Comparison of ENCODE assay signal across 39 cellular contexts in the genomic region with DNA sequence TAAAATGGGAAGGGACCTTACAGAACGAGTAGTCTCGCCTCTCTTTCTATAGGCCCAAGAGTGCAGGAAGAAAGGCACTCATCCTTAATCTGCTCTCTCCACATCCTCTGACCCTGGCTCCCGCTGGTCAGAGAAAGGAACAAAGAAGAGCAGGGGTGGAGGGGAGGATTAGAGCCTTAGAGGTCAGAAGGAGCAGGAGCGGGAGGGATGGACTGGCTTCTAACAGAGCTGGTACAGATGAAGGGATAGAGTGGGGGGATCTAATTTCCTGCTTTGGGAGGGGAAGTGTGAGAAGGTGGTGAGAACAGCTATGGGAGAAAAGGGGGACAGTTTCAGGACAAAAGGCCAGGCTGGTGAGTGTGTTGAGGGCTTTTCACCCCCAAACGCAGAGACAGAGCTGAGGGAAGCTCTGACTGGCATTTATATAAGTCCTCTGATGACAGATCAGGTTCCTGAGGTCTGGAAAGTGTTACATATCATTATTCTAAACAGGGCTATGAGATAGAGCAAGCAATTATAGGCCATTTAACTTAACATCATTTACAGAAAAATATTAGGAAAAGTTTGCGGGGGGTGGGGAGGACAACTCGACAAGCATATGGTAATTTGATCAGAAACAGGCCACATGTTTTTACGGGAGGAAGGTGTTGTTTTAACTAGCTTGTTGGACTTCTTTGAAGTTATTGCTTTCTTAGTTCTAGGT.
A peak's percentile ranks its signal among the peaks of the same experiment; 100 is the strongest.
DNase-seq lines count a peak whose midpoint lies in the region; ATAC-seq, FAIRE-seq and TF ChIP-seq lines count a peak whose summit lies in the region.
"Had no signal": no experiment of that assay in that cellular context is flagged by ENCODE, and none has a peak within 500 bp of the region (broad histone marks: within the 10 kb centered on the region; RNA-seq: fewer than 3 reads in every experiment).

No MANE protein-coding gene starts in this region.

- H3K4me2 ChIP-seq in IMR-90 (ENCODE audit: low read depth, low read length) (no peak overlapping the region), H1 (ENCODE audit: insufficient read depth in 1 of 2, low read depth in 2 of 2, low read length in 2 of 2) (peak overlapping the region in 1 of 2 experiments; percentile 44; a peak in 3 of 4 replicates)
- H3K4me2 ChIP-seq: A549, KMS-11 had no signal

- H2AK9ac ChIP-seq in IMR-90 (replicated peaks; ENCODE audit: low read depth, low read length, poor library complexity): no peak overlapping the region

- TF ChIP-seq RAD21 in IMR-90 (IDR thresholded peaks at IDR 0.05; ENCODE audit: low read length) (no peak), H1 (IDR thresholded peaks at IDR 0.05 in 1 of 2, conservative IDR thresholded peaks at IDR 0.05 in 1 of 2; ENCODE audit: low read depth in 2 of 2, low read length in 2 of 2) (no peak)

- H4K5ac ChIP-seq in IMR-90 (ENCODE audit: low read depth, low read length) (0 out of 2 replicates have a peak overlapping the region, but pooled peaks have one; percentile 4), H1 (ENCODE audit: insufficient read length, low read depth, low read length) (no peak overlapping the region)

- H2BK120ac ChIP-seq in IMR-90 (ENCODE audit: low read depth, low read length) (no peak overlapping the region), H1 (replicated peaks; ENCODE audit: low read depth, low read length) (no peak overlapping the region)

- H3K14ac ChIP-seq in IMR-90 (replicated peaks; ENCODE audit: low read depth, low read length): no peak overlapping the region
- no peak overlapping the region for H3K14ac ChIP-seq in H1 (ENCODE audit: insufficient read length)

- peaks cover 53% of the 10 kb centered on the region for H3K4me1 Mint-ChIP-seq in Calu3 (ENCODE audit: low read depth, unreplicated experiment)
- peaks cover 0 to 3% of the 10 kb centered on the region in 2 donors for H3K4me1 Mint-ChIP-seq in stimulated activated naive B cell treated with anti-CD40 and anti-IgM and Interleukin-4, amounts not matched to agents 10 μg/mL and 1 μg/mL and 100 μg/mL, for 72 hours

- peaks cover 10% of the 10 kb centered on the region for H3K36me3 Mint-ChIP-seq in Calu3 (ENCODE audit: insufficient read depth, unreplicated experiment)
- H3K36me3 Mint-ChIP-seq in stimulated activated naive B cell treated with anti-CD40 and anti-IgM and Interleukin-4, amounts not matched to agents 10 μg/mL and 1 μg/mL and 100 μg/mL, for 72 hours: peaks cover 28 to 44% of the 10 kb centered on the region in 2 donors

- H3K4me3 ChIP-seq in IMR-90 (ENCODE audit: insufficient read depth, low read depth, low read length) (no peak overlapping the region), H1 (ENCODE audit: extremely low read depth in 1 of 4, insufficient read depth in 2 of 4, low read depth in 3 of 4, low read length in 4 of 4) (no peak overlapping the region), mesodermal cell (ENCODE audit: extremely low read depth, insufficient read depth, low read length, poor library complexity, severe bottlenecking) (no peak overlapping the region), pancreas (no peak overlapping the region)
- H3K4me3 ChIP-seq: A549, ascending aorta, cardiac muscle cell, coronary artery, esophagus squamous epithelium, prostate gland, right lobe of liver, tibial artery had no signal

- no peak overlapping the region for H2AFZ ChIP-seq in IMR-90 (replicated peaks; ENCODE audit: low read length, poor library complexity)
- no peak overlapping the region for H2AFZ ChIP-seq in H1 (ENCODE audit: low read length)

- 71% methylated on average over 1 of the region's 8 CpGs; no CpG with 5 or more reads in 1 of the 2 experiments for WGBS in IMR-90 (ENCODE audit: extremely low coverage in 2 of 2, insufficient read length in 1 of 2), 2 experiments
- WGBS in H1 (ENCODE audit: extremely low coverage in 1 of 2, insufficient coverage in 1 of 2, insufficient read length in 1 of 2, insufficient replicate concordance in 2 of 2, low coverage in 1 of 2, low lambda C conversion rate in 2 of 2, missing lambda C conversion rate in 1 of 2), 2 experiments: 55% methylated on average over 8 of the region's 8 CpGs; no CpG with 5 or more reads in 1 of the 2 experiments
- WGBS in mesodermal cell (ENCODE audit: insufficient coverage in 2 of 2), 2 experiments: 0 to 7% methylated on average over 1 to 2 of the region's 8 CpGs
- 89% methylated on average over 8 of the region's 8 CpGs for WGBS in pancreas, 2 donors

- H3K9me3 ChIP-seq in IMR-90 (ENCODE audit: control insufficient read depth, insufficient read depth, low read length): no peaks in the 10 kb centered on the region
- H3K9me3 ChIP-seq in H1 (ENCODE audit: insufficient read depth in 2 of 2, low read depth in 1 of 2, low read length in 1 of 2): no peaks in the 10 kb centered on the region
- no peaks in the 10 kb centered on the region for H3K9me3 ChIP-seq in mesodermal cell (ENCODE audit: control insufficient read depth, low read length)
- no peaks in the 10 kb centered on the region for H3K9me3 ChIP-seq in pancreas
- H3K9me3 ChIP-seq: A549, ascending aorta, esophagus squamous epithelium, neutrophil, prostate gland, right lobe of liver, tibial artery had no signal

- DNase-seq in Calu3 (no peak), IMR-90 (no peak), H1 (ENCODE audit: low read depth in 1 of 2, low spot score in 2 of 2) (no peak), posterior vena cava (ENCODE audit: low spot score) (no peak), NCI-H345 (lab: John Stamatoyannopoulos, UW) (no peak), pancreas (no peak)
- DNase-seq in stimulated activated naive B cell treated with anti-CD40 and anti-IgM and Interleukin-4, amounts not matched to agents 10 μg/mL and 1 μg/mL and 100 μg/mL, for 72 hours: no peak
- DNase-seq: activated CD4-positive, alpha-beta T cell treated with anti-CD3 and anti-CD28 coated beads for 48 hours; activated CD8-positive, alpha-beta memory T cell treated with anti-CD3 and anti-CD28 coated beads for 24 hours; activated gamma-delta T cell; activated naive CD8-positive, alpha-beta T cell treated with anti-CD3 and anti-CD28 coated beads, Interleukin-2, amount 10 ng/mL, durations not matched to agents 7 days and 5 days; CD4-positive, alpha-beta T cell; DND-41; esophagus squamous epithelium; foreskin keratinocyte; MM.1S; NCI-H1105 treated with DMSO at 0.1 percent for 48 hours; NCI-H2029; NCI-H2227 treated with DMSO at 0.1 percent for 48 hours; NCI-H526 treated with DMSO at 0.1 percent for 48 hours; right lobe of liver; Right ventricle myocardium superior; stimulated activated CD4-positive, alpha-beta T cell treated with anti-CD3 and anti-CD28 coated beads, Interleukin-12 subunit alpha, Interleukin-12 subunit beta, amount 100 ng/mL, for 4 hours; stimulated activated CD4-positive, alpha-beta T cell treated with anti-CD3 and anti-CD28 coated beads, Interleukin-4, amount 100 ng/mL, for 1 hour; SW 1271; tibial artery had no signal

- in situ Hi-C loops in IMR-90 (cut with MboI; ENCODE audit: low sequenced_read_pairs): no loop called here

- H3K23me2 ChIP-seq in H1 (ENCODE audit: low read depth, low read length): no peaks in the 10 kb centered on the region; the same call in 1 of the 2 replicates

- H2BK20ac ChIP-seq in IMR-90 (ENCODE audit: low read depth, low read length): no peak overlapping the region
- H2BK20ac ChIP-seq in H1 (ENCODE audit: low read length): peak overlapping the region; percentile 55; the same call in 1 of the 2 replicates

- no peak overlapping the region for H2BK15ac ChIP-seq in IMR-90 (ENCODE audit: low read depth, low read length)
- no peak overlapping the region for H2BK15ac ChIP-seq in H1 (ENCODE audit: low read length)

- H3K27ac Mint-ChIP-seq in Calu3 (ENCODE audit: unreplicated experiment): peak overlapping the region; percentile 33
- H3K27ac Mint-ChIP-seq in stimulated activated naive B cell treated with anti-CD40 and anti-IgM and Interleukin-4, amounts not matched to agents 10 μg/mL and 1 μg/mL and 100 μg/mL, for 72 hours: no peak overlapping the region
- H3K27ac Mint-ChIP-seq: activated naive CD8-positive, alpha-beta T cell treated with anti-CD3 and anti-CD28 coated beads, Interleukin-2, amount 10 ng/mL, durations not matched to agents 7 days and 5 days; CD4-positive, alpha-beta T cell; memory B cell had no signal

- H3K9me3 Mint-ChIP-seq in Calu3 (ENCODE audit: low read depth, unreplicated experiment): no peaks in the 10 kb centered on the region
- no peaks in the 10 kb centered on the region for H3K9me3 Mint-ChIP-seq in stimulated activated naive B cell treated with anti-CD40 and anti-IgM and Interleukin-4, amounts not matched to agents 10 μg/mL and 1 μg/mL and 100 μg/mL, for 72 hours
- H3K9me3 Mint-ChIP-seq: activated naive CD8-positive, alpha-beta T cell treated with anti-CD3 and anti-CD28 coated beads, Interleukin-2, amount 10 ng/mL, durations not matched to agents 7 days and 5 days; CD4-positive, alpha-beta T cell; memory B cell had no signal

- no peaks in the 10 kb centered on the region for H3K79me1 ChIP-seq in IMR-90 (ENCODE audit: low read depth in 1 of 2, low read length in 2 of 2)
- H3K79me1 ChIP-seq in H1 (ENCODE audit: low read depth, low read length): no peaks in the 10 kb centered on the region

- no peaks in the 10 kb centered on the region for H4K20me1 ChIP-seq in IMR-90 (ENCODE audit: insufficient read depth, low read length)
- H4K20me1 ChIP-seq in H1 (replicated peaks in 1 of 2; ENCODE audit: control insufficient read depth in 1 of 2, insufficient read depth in 2 of 2, low read length in 2 of 2): no peaks in the 10 kb centered on the region

- H4K8ac ChIP-seq in IMR-90 (ENCODE audit: low read depth in 2 of 2, low read length in 2 of 2) (peak overlapping the region; percentile 10 to 23; a peak in 1 of 4 replicates), H1 (ENCODE audit: extremely low read depth, insufficient read depth, low read length) (no peak overlapping the region)

- H3K36me3 ChIP-seq in IMR-90 (ENCODE audit: control insufficient read depth, insufficient read depth, low read length) (no peaks in the 10 kb centered on the region), H1 (ENCODE audit: control insufficient read depth in 2 of 4, insufficient read depth in 4 of 4, low read length in 3 of 4) (no peaks in the 10 kb centered on the region), mesodermal cell (ENCODE audit: control insufficient read depth, insufficient read depth, low read length) (no peaks in the 10 kb centered on the region), pancreas (no peaks in the 10 kb centered on the region)
- H3K36me3 ChIP-seq: cardiac muscle cell, neutrophil, prostate gland, right lobe of liver had no signal

- ATAC-seq in IMR-90 (ENCODE audit: low read depth): no peak
- no peak for ATAC-seq in pancreas
- ATAC-seq in stimulated activated naive B cell treated with anti-CD40 and anti-IgM and Interleukin-4, amounts not matched to agents 10 μg/mL and 1 μg/mL and 100 μg/mL, for 72 hours (replicated peaks): no peak
- ATAC-seq: A549, foreskin keratinocyte, left lobe of liver, Panc1, right lobe of liver had no signal

- H3K56ac ChIP-seq in IMR-90 (ENCODE audit: extremely low read depth, insufficient read depth, low read length): no peak overlapping the region
- no peak overlapping the region for H3K56ac ChIP-seq in H1 (replicated peaks; ENCODE audit: insufficient read length, low read depth, low read length)

- BruUV-seq in Calu3 (replicated peaks; lab: Mats Ljungman, UMichigan) (no TSS peak), IMR-90 (replicated peaks; lab: Mats Ljungman, UMichigan) (no TSS peak)

- H2BK12ac ChIP-seq in H1 (ENCODE audit: low read depth, low read length): no peak overlapping the region

- H3K9me1 ChIP-seq in IMR-90 (ENCODE audit: insufficient read depth, low read length): no peaks in the 10 kb centered on the region; the same call in 1 of the 2 replicates

- no peaks in the 10 kb centered on the region for H3K27me3 Mint-ChIP-seq in Calu3 (ENCODE audit: unreplicated experiment)
- no peaks in the 10 kb centered on the region for H3K27me3 Mint-ChIP-seq in stimulated activated naive B cell treated with anti-CD40 and anti-IgM and Interleukin-4, amounts not matched to agents 10 μg/mL and 1 μg/mL and 100 μg/mL, for 72 hours
- H3K27me3 Mint-ChIP-seq: activated naive CD8-positive, alpha-beta T cell treated with anti-CD3 and anti-CD28 coated beads, Interleukin-2, amount 10 ng/mL, durations not matched to agents 7 days and 5 days; CD4-positive, alpha-beta T cell; memory B cell had no signal

- intact Hi-C loops in Calu3 (cut with micrococcal nuclease; ENCODE audit: unreplicated experiment): no loop called here
- intact Hi-C loops in IMR-90 (cut with micrococcal nuclease): no loop called here
- intact Hi-C loops in posterior vena cava (cut with DNase I): no loop called here
- intact Hi-C loops in pancreas (cut with DNase I): no loop called here

- dilution Hi-C loops in IMR-90 (cut with HindIII; ENCODE audit: low sequenced_read_pairs, unreplicated experiment): no loop called here

- no peak for TF ChIP-seq POLR2A in IMR-90 (IDR thresholded peaks at IDR 0.05; ENCODE audit: low read depth, low read length)
- no peak for TF ChIP-seq POLR2A in H1 (IDR thresholded peaks at IDR 0.05; ENCODE audit: control extremely low read depth in 1 of 2, low read depth in 2 of 2, low read length in 2 of 2)

- CTCF ChIA-PET in Calu3 (lab: Charles Lee): no interaction called here
- CTCF ChIA-PET in IMR-90 (lab: Yijun Ruan, JAX): interaction anchor here (0.5 to 1.2 kb wide), 2 partner anchors 11 to 112 kb away, joined by 4 to 5 read pairs; no protein-coding TSS in a partner anchor
- CTCF ChIA-PET in H1 (lab: Charles Lee; ENCODE audit: partially characterized antibody): interaction anchor here (0.6 to 1.1 kb wide), 5 partner anchors 12 to 834 kb away, joined by 3 to 4 read pairs (median 3); no protein-coding TSS in a partner anchor

- TF ChIP-seq EP300 in H1 (IDR thresholded peaks at IDR 0.05; ENCODE audit: borderline replicate concordance in 1 of 2, low read depth in 2 of 2, low read length in 2 of 2): no peak

- H3K23ac ChIP-seq in IMR-90 (ENCODE audit: low read depth, low read length) (no peak overlapping the region), H1 (ENCODE audit: insufficient read length) (no peak overlapping the region)

- POLR2A ChIA-PET in IMR-90 (lab: Charles Lee; ENCODE audit: unreplicated experiment) (interaction anchor here (0.7 kb wide), 1 partner anchor 35 kb away, joined by 3 read pairs; no protein-coding TSS in a partner anchor), H1 (lab: Charles Lee; ENCODE audit: partially characterized antibody) (no interaction called here)

- H4K91ac ChIP-seq in IMR-90 (ENCODE audit: insufficient read depth, low read depth, low read length) (no peak overlapping the region), H1 (replicated peaks; ENCODE audit: insufficient read length, low read length) (no peak overlapping the region)

- H3K9ac ChIP-seq in IMR-90 (ENCODE audit: low read depth, low read length): no peak overlapping the region
- no peak overlapping the region for H3K9ac ChIP-seq in H1 (replicated peaks in 1 of 4; ENCODE audit: extremely low read depth in 1 of 4, low read depth in 3 of 4, low read length in 3 of 4)
- H3K9ac ChIP-seq: KMS-11 had no signal

- no peak overlapping the region for H3K27ac ChIP-seq in IMR-90 (ENCODE audit: insufficient read depth, low read length)
- no peak overlapping the region for H3K27ac ChIP-seq in H1 (ENCODE audit: low read depth, low read length)
- H3K27ac ChIP-seq in mesodermal cell (ENCODE audit: low read depth, low read length, severe bottlenecking): peak overlapping the region; percentile 34
- no peak overlapping the region for H3K27ac ChIP-seq in pancreas
- H3K27ac ChIP-seq: A549, ascending aorta, cardiac muscle cell, coronary artery, esophagus squamous epithelium, foreskin keratinocyte, KMS-11, neutrophil, prostate gland, right lobe of liver, tibial artery had no signal

- H3K4ac ChIP-seq in IMR-90 (ENCODE audit: low read depth, low read length) (no peak overlapping the region), H1 (replicated peaks; ENCODE audit: insufficient read length, low read depth, low read length) (no peak overlapping the region)

- H2AK5ac ChIP-seq in IMR-90 (ENCODE audit: low read depth, low read length): peak overlapping the region; percentile 51; the same call in 1 of the 2 replicates
- H2AK5ac ChIP-seq in H1 (ENCODE audit: low read depth, low read length): no peak overlapping the region; the same call in 1 of the 2 replicates

- no peak overlapping the region for H3K4me3 Mint-ChIP-seq in Calu3 (ENCODE audit: low read depth, unreplicated experiment)
- H3K4me3 Mint-ChIP-seq in stimulated activated naive B cell treated with anti-CD40 and anti-IgM and Interleukin-4, amounts not matched to agents 10 μg/mL and 1 μg/mL and 100 μg/mL, for 72 hours: no peak overlapping the region
- H3K4me3 Mint-ChIP-seq: activated naive CD8-positive, alpha-beta T cell treated with anti-CD3 and anti-CD28 coated beads, Interleukin-2, amount 10 ng/mL, durations not matched to agents 7 days and 5 days; CD4-positive, alpha-beta T cell; memory B cell had no signal

- H3K18ac ChIP-seq in IMR-90 (ENCODE audit: low read depth, low read length): no peak overlapping the region
- H3K18ac ChIP-seq in H1 (ENCODE audit: extremely low read depth, low read length): no peak overlapping the region

- H3K79me2 ChIP-seq in H1 (ENCODE audit: control insufficient read depth in 1 of 2, insufficient read depth in 2 of 2, low read length in 2 of 2): no peaks in the 10 kb centered on the region

- no peaks in the 10 kb centered on the region for H3K27me3 ChIP-seq in IMR-90 (ENCODE audit: control insufficient read depth, insufficient read depth, low read length)
- no peaks in the 10 kb centered on the region for H3K27me3 ChIP-seq in H1 (replicated peaks in 1 of 4; ENCODE audit: control insufficient read depth in 3 of 4, extremely low read depth in 1 of 4, insufficient read depth in 3 of 4, low read length in 3 of 4)
- H3K27me3 ChIP-seq in pancreas: no peaks in the 10 kb centered on the region
- H3K27me3 ChIP-seq: ascending aorta, cardiac muscle cell, esophagus squamous epithelium, foreskin keratinocyte, neutrophil, right lobe of liver, tibial artery had no signal

- TF ChIP-seq CTCF in Calu3 (IDR thresholded peaks at IDR 0.05; ENCODE audit: unreplicated experiment): no peak
- TF ChIP-seq CTCF in IMR-90 (conservative IDR thresholded peaks at IDR 0.05; ENCODE audit: low read depth, low read length): no peak
- TF ChIP-seq CTCF in H1 (IDR thresholded peaks at IDR 0.05; ENCODE audit: control extremely low read depth in 1 of 3, insufficient read depth in 1 of 3, low read depth in 1 of 3, low read length in 3 of 3): no peak
- TF ChIP-seq CTCF in pancreas (IDR thresholded peaks at IDR 0.05): no peak

- no peak for FAIRE-seq in H1 (lab: Jason Lieb, UNC)
- FAIRE-seq in pancreas (lab: Jason Lieb, UNC): no peak
- FAIRE-seq: A549, D721Med, HTR-8/SVneo had no signal

- H3K4me1 ChIP-seq in IMR-90 (ENCODE audit: control insufficient read depth, insufficient read depth, low read length) (peaks cover 4% of the 10 kb centered on the region; the same call in 1 of the 2 replicates), H1 (replicated peaks in 1 of 4; ENCODE audit: control insufficient read depth in 3 of 4, insufficient read depth in 4 of 4, low read length in 3 of 4) (peaks cover 0 to 7% (median 4%) of the 10 kb centered on the region in 4 experiments; a peak in 6 of 7 replicates), mesodermal cell (ENCODE audit: control insufficient read depth, insufficient read depth, low read length, poor library complexity, severe bottlenecking) (peaks cover 6% of the 10 kb centered on the region), pancreas (no peaks in the 10 kb centered on the region)
- H3K4me1 ChIP-seq: A549, foreskin keratinocyte, prostate gland, right lobe of liver had no signal

- H2BK5ac ChIP-seq in IMR-90 (ENCODE audit: low read depth, low read length, poor library complexity, severe bottlenecking) (no peak overlapping the region), H1 (ENCODE audit: low read depth, low read length) (no peak overlapping the region)
